13 cellular contexts compared by ENCODE assay signal in genomic region chr17:82750241-82750905, GRCh38. TPM values are rescaled to one million over a fixed set of nuclear protein-coding genes. Genes with fewer than 3 reads are reported as not detected.
DNase-seq lines count a peak whose midpoint lies in the region; ATAC-seq and TF ChIP-seq lines count a peak whose summit lies in the region.
"Had no signal": no experiment of that assay in that cellular context is flagged by ENCODE, and none has a peak within 500 bp of the region (broad histone marks: within the 10 kb centered on the region; RNA-seq: fewer than 3 reads in every experiment).

No MANE protein-coding gene starts in this region.

- H3K4me1 ChIP-seq in gastroesophageal sphincter: peaks cover 0 to 32% (median 13%) of the 10 kb centered on the region in 3 donors

- intact Hi-C loops in activated B cell treated with CpG ODN at 0.5 μM for 24 hours (cut with micrococcal nuclease): loop anchor here (2.0 to 5.0 kb wide), 2 partner anchors 300 to 653 kb away; partner anchors contain the start of gene FASN

- H3K36me3 ChIP-seq in gastroesophageal sphincter: peaks cover 0 to 9% of the 10 kb centered on the region in 2 donors

- CTCF ChIA-PET in activated B cell treated with CpG ODN at 0.5 μM for 24 hours (lab: Charles Lee): no interaction called here

- WGBS in gastroesophageal sphincter (ENCODE audit: low coverage in 1 of 2), 2 donors: 73 to 80% methylated on average over 1 to 34 of the region's 40 CpGs

- no peak overlapping the region for H3K4me3 ChIP-seq in gastroesophageal sphincter
- H3K4me3 ChIP-seq: SK-N-MC had no signal

- peaks cover 14% of the 10 kb centered on the region for H3K4me1 Mint-ChIP-seq in T-helper 2 cell treated with Interferon-gamma antibody and Interleukin-4, amounts not matched to agents 5 μg/mL and 100 μg/mL, for 36 hours (ENCODE audit: low read depth)
- H3K4me1 Mint-ChIP-seq in activated B cell treated with CpG ODN at 0.5 μM for 24 hours (peaks cover 22% of the 10 kb centered on the region), osteocyte (ENCODE audit: unreplicated experiment) (peaks cover 26% of the 10 kb centered on the region)

- ATAC-seq in activated B cell treated with CpG ODN at 0.5 μM for 24 hours (ENCODE audit: low read depth): no peak
- no peak for ATAC-seq in gastroesophageal sphincter
- ATAC-seq in GM21360 (IDR thresholded peaks at IDR 0.05; ENCODE audit: unreplicated experiment): no peak

- H3K27me3 Mint-ChIP-seq in T-helper 2 cell treated with Interferon-gamma antibody and Interleukin-4, amounts not matched to agents 5 μg/mL and 100 μg/mL, for 36 hours (ENCODE audit: low read depth): no peaks in the 10 kb centered on the region
- H3K27me3 Mint-ChIP-seq in activated B cell treated with CpG ODN at 0.5 μM for 24 hours (no peaks in the 10 kb centered on the region), osteocyte (ENCODE audit: unreplicated experiment) (no peaks in the 10 kb centered on the region)

- peak overlapping the region in 3 of 4 donors; percentile 37 to 93 (median 41) for H3K27ac ChIP-seq in gastroesophageal sphincter
- H3K27ac ChIP-seq: parathyroid adenoma had no signal

- H3K27me3 ChIP-seq in gastroesophageal sphincter: no peaks in the 10 kb centered on the region

- POLR2A ChIA-PET in activated B cell treated with CpG ODN at 0.5 μM for 24 hours (lab: Charles Lee): no interaction called here

- TF ChIP-seq POLR2A in gastroesophageal sphincter (IDR thresholded peaks at IDR 0.05): no peak

- no peaks in the 10 kb centered on the region for H3K36me3 Mint-ChIP-seq in T-helper 2 cell treated with Interferon-gamma antibody and Interleukin-4, amounts not matched to agents 5 μg/mL and 100 μg/mL, for 36 hours (ENCODE audit: low read depth)
- H3K36me3 Mint-ChIP-seq in activated B cell treated with CpG ODN at 0.5 μM for 24 hours (ENCODE audit: low read depth) (no peaks in the 10 kb centered on the region), osteocyte (ENCODE audit: unreplicated experiment) (peaks cover 7% of the 10 kb centered on the region)

- H3K9me3 Mint-ChIP-seq in T-helper 2 cell treated with Interferon-gamma antibody and Interleukin-4, amounts not matched to agents 5 μg/mL and 100 μg/mL, for 36 hours: peaks cover 5% of the 10 kb centered on the region
- H3K9me3 Mint-ChIP-seq in activated B cell treated with CpG ODN at 0.5 μM for 24 hours (peaks cover 5% of the 10 kb centered on the region), osteocyte (ENCODE audit: unreplicated experiment) (peaks cover 4% of the 10 kb centered on the region)

- DNase-seq in T-helper 2 cell treated with Interferon-gamma antibody and Interleukin-4, amounts not matched to agents 5 μg/mL and 100 μg/mL, for 36 hours (ENCODE audit: low spot score): no peak
- DNase-seq in T-helper 2 cell (no peak), activated B cell treated with CpG ODN at 0.5 μM for 24 hours (no peak), osteocyte (ENCODE audit: extremely low spot score, unreplicated experiment) (no peak), cortex of kidney (lab: John Stamatoyannopoulos, UW) (no peak)
- no peak for DNase-seq in activated effector memory CD4-positive, alpha-beta T cell treated with Interleukin-2 at 50 U/mL for 16 hours
- DNase-seq: activated CD4-positive, alpha-beta T cell treated with anti-CD3 and anti-CD28 coated beads for 48 hours; effector CD8-positive, alpha-beta T cell; stimulated activated CD4-positive, alpha-beta T cell treated with anti-CD3 and anti-CD28 coated beads, Interleukin-15, amount 100 ng/mL, for 24 hours had no signal

- no peak for TF ChIP-seq EP300 in gastroesophageal sphincter (IDR thresholded peaks at IDR 0.05)

- peak overlapping the region; percentile 54 for H3K4me3 Mint-ChIP-seq in T-helper 2 cell treated with Interferon-gamma antibody and Interleukin-4, amounts not matched to agents 5 μg/mL and 100 μg/mL, for 36 hours
- H3K4me3 Mint-ChIP-seq in activated B cell treated with CpG ODN at 0.5 μM for 24 hours (peak overlapping the region; percentile 50), osteocyte (ENCODE audit: unreplicated experiment) (peak overlapping the region; percentile 38)

- no peak for TF ChIP-seq CTCF in activated B cell treated with CpG ODN at 0.5 μM for 24 hours (IDR thresholded peaks at IDR 0.05)
- no peak for TF ChIP-seq CTCF in gastroesophageal sphincter (IDR thresholded peaks at IDR 0.05)
- TF ChIP-seq CTCF in osteocyte (IDR thresholded peaks at IDR 0.05): no peak

- H3K27ac Mint-ChIP-seq in T-helper 2 cell treated with Interferon-gamma antibody and Interleukin-4, amounts not matched to agents 5 μg/mL and 100 μg/mL, for 36 hours: no peak overlapping the region
- H3K27ac Mint-ChIP-seq in activated B cell treated with CpG ODN at 0.5 μM for 24 hours (no peak overlapping the region), osteocyte (ENCODE audit: unreplicated experiment) (no peak overlapping the region)

- H3K9me3 ChIP-seq in gastroesophageal sphincter: peaks cover 0 to 11% (median 0%) of the 10 kb centered on the region in 3 donors

RNA-seq across cellular contexts. Expression of gene TBCD, which starts 1.5 kb away (rescaled TPM):
- 49.9 and 50.9 TPM in 2 replicates for total RNA-seq in activated B cell treated with CpG ODN at 0.5 μM for 24 hours
- 10 to 100 TPM; 32.0 to 57.8 (median 47.0) TPM for total RNA-seq in gastroesophageal sphincter
- total RNA-seq in osteocyte: 74.0 and 75.7 TPM in 2 replicates

RNA-seq across cellular contexts. Expression of gene FN3K, which starts 15.0 kb away (rescaled TPM):
- total RNA-seq in activated B cell treated with CpG ODN at 0.5 μM for 24 hours (0.44 and 0.98 TPM in 2 replicates), gastroesophageal sphincter (10 to 100 TPM in 1 of 4 donors, 1 to 10 TPM in 3; 6.9 to 22.0 (median 8.6) TPM), osteocyte (22.9 and 25.2 TPM in 2 replicates)

RNA-seq across cellular contexts. Expression of gene FN3KRP, which starts 33.9 kb away (rescaled TPM):
- total RNA-seq in activated B cell treated with CpG ODN at 0.5 μM for 24 hours: 26.7 and 28.5 TPM in 2 replicates
- total RNA-seq in gastroesophageal sphincter: 10 to 100 TPM; 12.8 to 22.9 (median 18.2) TPM
- total RNA-seq in osteocyte: 31.7 and 33.0 TPM in 2 replicates

RNA-seq across cellular contexts. Expression of gene RAB40B, which starts 51.9 kb away (rescaled TPM):
- 2.0 and 2.6 TPM in 2 replicates for total RNA-seq in activated B cell treated with CpG ODN at 0.5 μM for 24 hours
- total RNA-seq in gastroesophageal sphincter: 10 to 100 TPM; 10.4 to 25.5 (median 19.2) TPM
- 13.4 and 14.7 TPM in 2 replicates for total RNA-seq in osteocyte
